ENCODE assay signal across 8 cellular contexts in the genomic region with DNA sequence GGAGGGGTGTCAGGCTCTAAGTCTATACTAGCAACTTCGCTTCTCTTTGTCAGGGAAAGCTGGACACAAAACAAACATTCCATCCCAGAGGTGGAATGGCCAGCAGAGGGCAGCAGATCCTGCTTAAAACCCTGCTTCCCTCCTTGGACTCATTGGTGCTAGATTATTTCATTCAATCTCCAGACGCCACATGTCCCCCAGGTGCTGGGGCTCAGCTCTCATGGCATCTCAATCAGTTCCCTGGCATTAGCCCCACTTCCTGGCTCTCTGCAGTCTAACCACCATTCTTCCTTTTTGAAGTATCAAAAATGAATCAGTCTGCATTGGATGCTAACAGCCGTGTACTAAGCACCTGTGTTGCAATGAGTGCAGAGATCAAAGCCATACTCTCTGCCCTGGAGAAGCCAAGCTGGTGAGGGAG. TPM values are rescaled to one million over a fixed set of nuclear protein-coding genes. Genes with fewer than 3 reads are reported as not detected.
DNase-seq lines count a peak whose midpoint lies in the region; ATAC-seq and TF ChIP-seq lines count a peak whose summit lies in the region.

No MANE protein-coding gene starts in this region.

- intact Hi-C loops in esophagus muscularis mucosa (cut with DNase I): loop anchor here (5.0 kb wide), 1 partner anchor 361 kb away; no protein-coding TSS in a partner anchor

- H3K4me3 Mint-ChIP-seq in naive B cell: peak overlapping the region in 1 of 8 donors; percentile 44

- ATAC-seq in GM18868 (IDR thresholded peaks at IDR 0.05; ENCODE audit: unreplicated experiment): peak; percentile 43
- peak; percentile 21 to 37 for ATAC-seq in naive B cell (ENCODE audit: low read depth in 2 of 2)

- no peak for TF ChIP-seq EP300 in esophagus muscularis mucosa (IDR thresholded peaks at IDR 0.05)

- peaks cover 27 to 59% (median 38%) of the 10 kb centered on the region in 3 donors for H3K27me3 Mint-ChIP-seq in naive B cell

- WGBS in esophagus muscularis mucosa: 35% methylated on average over 3 of the region's 3 CpGs

- no peak overlapping the region for H3K27ac ChIP-seq in esophagus muscularis mucosa (replicated peaks in 1 of 4)

- peak; percentile 71 to 94 (median 72) for TF ChIP-seq CTCF in esophagus muscularis mucosa (IDR thresholded peaks at IDR 0.05)

- H3K36me3 ChIP-seq in esophagus muscularis mucosa: no peaks in the 10 kb centered on the region

- H3K4me3 ChIP-seq in esophagus muscularis mucosa: no peak overlapping the region

- in situ Hi-C loops in ACHN (cut with HindIII; ENCODE audit: low pct_ligation_motif_present, low pct_unique_long_range_greater_than_20kb, low sequenced_read_pairs): no loop called here

- H3K27me3 ChIP-seq in esophagus muscularis mucosa: no peaks in the 10 kb centered on the region

- no peak for TF ChIP-seq POLR2A in esophagus muscularis mucosa (IDR thresholded peaks at IDR 0.05; ENCODE audit: low read depth)

- H3K27ac Mint-ChIP-seq in naive B cell: no peak overlapping the region

- H3K36me3 Mint-ChIP-seq in naive B cell: no peaks in the 10 kb centered on the region

- H3K9me3 Mint-ChIP-seq in naive B cell: no peaks in the 10 kb centered on the region

- DNase-seq in ACHN (peak; percentile 73), NCI-H748 treated with DMSO at 0.1 percent for 48 hours (lab: John Stamatoyannopoulos, UW) (peak; percentile 31), esophagus muscularis mucosa (ENCODE audit: extremely low spot score) (no peak), naive B cell (no peak), NOMO-1 treated with DMSO at 0.1 percent for 48 hours (lab: John Stamatoyannopoulos, UW; ENCODE audit: unreplicated experiment) (no peak)
- DNase-seq in activated CD8-positive, alpha-beta memory T cell treated with anti-CD3 and anti-CD28 coated beads, Interleukin-2, amount 50 U/mL, for 48 hours: peak; percentile 81
- peak; percentile 4 to 46 (median 23) for DNase-seq in stimulated activated naive CD4-positive, alpha-beta T cell (lab: John Stamatoyannopoulos, UW)

- H3K4me1 Mint-ChIP-seq in naive B cell: no peaks in the 10 kb centered on the region

- H3K9me3 ChIP-seq in esophagus muscularis mucosa: no peaks in the 10 kb centered on the region

- peaks cover 1 to 7% (median 2%) of the 10 kb centered on the region in 4 donors for H3K4me1 ChIP-seq in esophagus muscularis mucosa

RNA-seq across cellular contexts. Expression of a gene that starts 8.1 kb away (rescaled TPM):
- total RNA-seq in esophagus muscularis mucosa: 10 to 100 TPM in 1 of 4 donors, 1 to 10 TPM in 3; 3.6 to 10.2 (median 7.0) TPM
- not detected for polyA plus RNA-seq in naive B cell (ENCODE audit: low read depth in 6 of 6)

RNA-seq across cellular contexts. Expression of a gene that starts 38.2 kb away (rescaled TPM):
- total RNA-seq in esophagus muscularis mucosa: not detected
- not detected for polyA plus RNA-seq in naive B cell (ENCODE audit: low read depth in 6 of 6)

RNA-seq across cellular contexts. Expression of a gene that starts 47.1 kb away (rescaled TPM):
- total RNA-seq in esophagus muscularis mucosa: 1 to 10 TPM; 4.5 to 9.7 (median 5.0) TPM
- under 1 TPM in 5 of 6 donors, not detected in 1; 0.05 to 0.11 (median 0.07) TPM for polyA plus RNA-seq in naive B cell (ENCODE audit: low read depth in 6 of 6)

RNA-seq across cellular contexts. Expression of a gene that starts 51.6 kb away (rescaled TPM):
- not detected for total RNA-seq in esophagus muscularis mucosa
- not detected for polyA plus RNA-seq in naive B cell (ENCODE audit: low read depth in 6 of 6)

Comparison
In these comparisons a context has a peak if more than half of its experiments do, and no peak if none do; other contexts are left out.
1. DNase-seq: peak in ACHN (single experiment), NCI-H748 treated with DMSO at 0.1 percent for 48 hours (single experiment), activated CD8-positive, alpha-beta memory T cell treated with anti-CD3 and anti-CD28 coated beads, Interleukin-2, amount 50 U/mL, for 48 hours (single experiment) and stimulated activated naive CD4-positive, alpha-beta T cell (6 of 6); none in esophagus muscularis mucosa (single experiment), naive B cell (single experiment) and NOMO-1 treated with DMSO at 0.1 percent for 48 hours (single experiment).